ENCODE assay signal across 30 cellular contexts in genomic region chr19:29336425-29336824, GRCh38.
"Had no signal": no experiment of that assay in that cellular context is flagged by ENCODE, and none has a peak within 500 bp of the region (broad histone marks: within the 10 kb centered on the region; RNA-seq: fewer than 3 reads in every experiment).

No MANE protein-coding gene starts in this region.

- FAIRE-seq: small intestine had no signal

- H3K4me3 ChIP-seq: neural progenitor cell, ovary, psoas muscle, right lobe of liver, sigmoid colon, suprapubic skin, testis, tibial artery, transverse colon, upper lobe of right lung, vagina had no signal

- H3K4me2 ChIP-seq: neural progenitor cell had no signal

- H3K9me3 Mint-ChIP-seq: type B pancreatic cell had no signal

- H3K27ac Mint-ChIP-seq: naive thymus-derived CD8-positive, alpha-beta T cell; natural killer cell treated with Interleukin-12 subunit alpha and Interleukin-12 subunit beta and Interleukin-15 and Interleukin-18, amount 100 ng/mL, for 72 hours; nephron progenitor cell; neural progenitor cell; progenitor cell of endocrine pancreas; stimulated activated effector memory CD8-positive, alpha-beta T cell treated with anti-CD3 and anti-CD28 coated beads, Interleukin-12 subunit alpha, Interleukin-12 subunit beta, amount 100 ng/mL, for 72 hours; stimulated activated naive CD8-positive, alpha-beta T cell treated with anti-CD3 and anti-CD28 coated beads, Interleukin-15, amount 100 ng/mL, for 72 hours; type B pancreatic cell had no signal

- H3K27me3 Mint-ChIP-seq: stimulated activated naive CD8-positive, alpha-beta T cell treated with anti-CD3 and anti-CD28 coated beads, Interleukin-15, amount 100 ng/mL, for 72 hours had no signal

- DNase-seq: naive thymus-derived CD8-positive, alpha-beta T cell; nephron progenitor cell; occipital lobe; ovary; posterior cingulate gyrus; psoas muscle; right cardiac atrium; right lobe of liver; sigmoid colon; small intestine; stimulated activated CD4-positive, alpha-beta T cell treated with anti-CD3 and anti-CD28 coated beads, Interleukin-15, amount 100 ng/mL, for 24 hours; stimulated activated CD4-positive, alpha-beta T cell treated with anti-CD3 and anti-CD28 coated beads, Interleukin-2, amount 100 ng/mL, for 24 hours; stimulated activated CD4-positive, alpha-beta T cell treated with anti-CD3 and anti-CD28 coated beads, Interleukin-2, amount 100 ng/mL, for 48 hours; stimulated activated CD4-positive, alpha-beta T cell treated with anti-CD3 and anti-CD28 coated beads, Interleukin-4, amount 100 ng/mL, for 24 hours; stimulated activated naive CD4-positive, alpha-beta T cell; stimulated activated naive CD8-positive, alpha-beta T cell treated with anti-CD3 and anti-CD28 coated beads, Interleukin-15, amount 100 ng/mL, for 72 hours; stimulated activated naive CD8-positive, alpha-beta T cell treated with anti-CD3 and anti-CD28 coated beads, Interleukin-15, Interleukin-2, amounts not matched to agents 100 U/mL and 50 U/mL, for 24 hours; substantia nigra; testis; tibial artery; transverse colon; upper lobe of right lung had no signal

- H3K36me3 Mint-ChIP-seq: neural progenitor cell; stimulated activated effector memory CD8-positive, alpha-beta T cell treated with anti-CD3 and anti-CD28 coated beads, Interleukin-12 subunit alpha, Interleukin-12 subunit beta, amount 100 ng/mL, for 72 hours; type B pancreatic cell had no signal

- ATAC-seq: naive thymus-derived CD8-positive, alpha-beta T cell; natural killer cell treated with Interleukin-12 subunit alpha and Interleukin-12 subunit beta and Interleukin-15 and Interleukin-18, amount 100 ng/mL, for 72 hours; psoas muscle; right cardiac atrium; right lobe of liver; stimulated activated effector memory CD8-positive, alpha-beta T cell treated with anti-CD3 and anti-CD28 coated beads, Interleukin-12 subunit alpha, Interleukin-12 subunit beta, amount 100 ng/mL, for 72 hours; stimulated activated naive CD8-positive, alpha-beta T cell treated with anti-CD3 and anti-CD28 coated beads, Interleukin-15, amount 100 ng/mL, for 72 hours; stimulated activated naive CD8-positive, alpha-beta T cell treated with anti-CD3 and anti-CD28 coated beads, Interleukin-15, Interleukin-2, amounts not matched to agents 100 U/mL and 50 U/mL, for 24 hours; upper lobe of right lung had no signal

- H3K27ac ChIP-seq: neural progenitor cell, ovary, parathyroid adenoma, psoas muscle, right lobe of liver, sigmoid colon, suprapubic skin, testis, tibial artery, transverse colon, upper lobe of right lung, vagina had no signal

- H3K9me3 ChIP-seq: ovary, right lobe of liver, sigmoid colon, suprapubic skin, testis, transverse colon, upper lobe of right lung, vagina had no signal

- H3K4me3 Mint-ChIP-seq: naive thymus-derived CD8-positive, alpha-beta T cell; natural killer cell treated with Interleukin-12 subunit alpha and Interleukin-12 subunit beta and Interleukin-15 and Interleukin-18, amount 100 ng/mL, for 72 hours; nephron progenitor cell; neural progenitor cell; stimulated activated effector memory CD8-positive, alpha-beta T cell treated with anti-CD3 and anti-CD28 coated beads, Interleukin-12 subunit alpha, Interleukin-12 subunit beta, amount 100 ng/mL, for 72 hours; stimulated activated naive CD8-positive, alpha-beta T cell treated with anti-CD3 and anti-CD28 coated beads, Interleukin-15, amount 100 ng/mL, for 72 hours; type B pancreatic cell had no signal

- H3K4me1 Mint-ChIP-seq: naive thymus-derived CD8-positive, alpha-beta T cell; neural progenitor cell; stimulated activated effector memory CD8-positive, alpha-beta T cell treated with anti-CD3 and anti-CD28 coated beads, Interleukin-12 subunit alpha, Interleukin-12 subunit beta, amount 100 ng/mL, for 72 hours; stimulated activated naive CD8-positive, alpha-beta T cell treated with anti-CD3 and anti-CD28 coated beads, Interleukin-15, amount 100 ng/mL, for 72 hours had no signal

- H3K4me1 ChIP-seq: neural progenitor cell, parathyroid adenoma, psoas muscle, right lobe of liver, sigmoid colon, suprapubic skin, testis, tibial artery, transverse colon, upper lobe of right lung, vagina had no signal
